ENCODE assay signal across 11 cellular contexts in the genomic region with DNA sequence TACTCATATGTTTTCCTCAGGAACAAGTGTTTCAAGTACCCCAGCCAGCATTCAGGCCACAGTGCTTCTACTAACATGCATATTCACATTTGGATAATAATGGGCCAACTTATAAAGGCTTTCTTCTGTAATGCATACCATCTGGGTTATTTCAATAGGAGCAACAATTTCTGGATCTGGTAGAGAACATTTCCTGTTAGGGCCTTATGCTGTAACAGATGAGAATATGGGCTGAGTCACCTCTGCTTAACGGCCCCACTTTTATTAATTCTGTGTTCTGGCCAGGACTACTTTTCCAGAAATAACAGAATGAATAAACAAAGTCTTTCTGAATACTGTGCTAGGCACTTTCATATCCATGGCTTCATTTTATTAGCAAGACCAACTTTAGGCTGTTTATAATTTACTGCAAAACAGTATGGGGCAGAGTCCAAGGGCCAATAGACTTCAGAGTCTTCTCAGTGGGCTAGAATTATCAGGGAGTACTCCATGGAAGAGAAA. TPM values are rescaled to one million over a fixed set of nuclear protein-coding genes. Genes with fewer than 3 reads are reported as not detected.
DNase-seq lines count a peak whose midpoint lies in the region; ATAC-seq and TF ChIP-seq lines count a peak whose summit lies in the region.
"Had no signal": no experiment of that assay in that cellular context is flagged by ENCODE, and none has a peak within 500 bp of the region (broad histone marks: within the 10 kb centered on the region; RNA-seq: fewer than 3 reads in every experiment).

No MANE protein-coding gene starts in this region.

- WGBS in testis, 2 donors = 46 to 53% methylated on average over 1 of the region's 1 CpG

- H3K4me3 Mint-ChIP-seq in activated CD4-positive, alpha-beta T cell treated with anti-CD3 and anti-CD28 coated beads, Interleukin-2, amount 10 ng/mL, durations not matched to agents 24 days and 14 days = no peak overlapping the region
- no peak overlapping the region for H3K4me3 Mint-ChIP-seq in activated CD8-positive, alpha-beta T cell treated with anti-CD3 and anti-CD28 coated beads for 36 hours
- H3K4me3 Mint-ChIP-seq: T-helper 1 cell treated with Interleukin-12 subunit alpha and Interleukin-12 subunit beta and Interleukin-4 antibody, amounts not matched to agents 30 μg/mL and 1 μg/mL, for 36 hours had no signal

- TF ChIP-seq CTCF in testis (IDR thresholded peaks at IDR 0.05) = no peak
- no peak for TF ChIP-seq CTCF in activated CD8-positive, alpha-beta T cell treated with anti-CD3 and anti-CD28 coated beads for 36 hours (IDR thresholded peaks at IDR 0.05)

- H3K27me3 Mint-ChIP-seq in activated CD4-positive, alpha-beta T cell treated with anti-CD3 and anti-CD28 coated beads, Interleukin-2, amount 10 ng/mL, durations not matched to agents 24 days and 14 days = peaks cover 10% of the 10 kb centered on the region
- peaks cover 4% of the 10 kb centered on the region for H3K27me3 Mint-ChIP-seq in activated CD8-positive, alpha-beta T cell treated with anti-CD3 and anti-CD28 coated beads for 36 hours

- H3K4me3 ChIP-seq in testis = no peak overlapping the region

- no peaks in the 10 kb centered on the region for H3K36me3 ChIP-seq in testis (ENCODE audit: low read depth, missing control alignments)

- H3K4me1 ChIP-seq in testis = no peaks in the 10 kb centered on the region

- CTCF ChIA-PET in activated CD8-positive, alpha-beta T cell treated with anti-CD3 and anti-CD28 coated beads for 36 hours (lab: Charles Lee) = interaction anchor here (0.8 to 1.2 kb wide), 3 partner anchors 8 to 56 kb away, joined by 3 to 4 read pairs (median 4); no protein-coding TSS in a partner anchor

- peak; percentile 80 for DNase-seq in EL
- DNase-seq in RKO (ENCODE audit: low spot score) = peak; percentile 65
- peak; percentile 95 for DNase-seq in fibroblast of peridontal ligament (ENCODE audit: extremely low read depth)
- no peak for DNase-seq in sciatic nerve (ENCODE audit: low spot score)
- DNase-seq in testis = no peak
- no peak for DNase-seq in activated CD4-positive, alpha-beta T cell treated with anti-CD3 and anti-CD28 coated beads, Interleukin-2, amount 10 ng/mL, durations not matched to agents 24 days and 14 days
- no peak for DNase-seq in activated CD8-positive, alpha-beta T cell treated with anti-CD3 and anti-CD28 coated beads for 36 hours
- DNase-seq in caudate nucleus (lab: John Stamatoyannopoulos, UW) = no peak
- DNase-seq: activated naive CD4-positive, alpha-beta T cell treated with anti-CD3 and anti-CD28 coated beads, Interleukin-2, amount 50 U/mL, for 16 hours; KBM-7 had no signal

- H3K27me3 ChIP-seq in testis = no peaks in the 10 kb centered on the region

- POLR2A ChIA-PET in activated CD8-positive, alpha-beta T cell treated with anti-CD3 and anti-CD28 coated beads for 36 hours (lab: Charles Lee) = no interaction called here

- H3K27ac ChIP-seq in testis (no peak overlapping the region), caudate nucleus (ENCODE audit: low read depth, low read length) (no peak overlapping the region)

- H3K27ac Mint-ChIP-seq in activated CD4-positive, alpha-beta T cell treated with anti-CD3 and anti-CD28 coated beads, Interleukin-2, amount 10 ng/mL, durations not matched to agents 24 days and 14 days = no peak overlapping the region
- no peak overlapping the region for H3K27ac Mint-ChIP-seq in activated CD8-positive, alpha-beta T cell treated with anti-CD3 and anti-CD28 coated beads for 36 hours
- H3K27ac Mint-ChIP-seq: T-helper 1 cell treated with Interleukin-12 subunit alpha and Interleukin-12 subunit beta and Interleukin-4 antibody, amounts not matched to agents 30 μg/mL and 1 μg/mL, for 36 hours had no signal

- no peaks in the 10 kb centered on the region for H3K9me3 Mint-ChIP-seq in activated CD4-positive, alpha-beta T cell treated with anti-CD3 and anti-CD28 coated beads, Interleukin-2, amount 10 ng/mL, durations not matched to agents 24 days and 14 days
- H3K9me3 Mint-ChIP-seq in activated CD8-positive, alpha-beta T cell treated with anti-CD3 and anti-CD28 coated beads for 36 hours = peaks cover 4% of the 10 kb centered on the region
- H3K9me3 Mint-ChIP-seq: T-helper 1 cell treated with Interleukin-12 subunit alpha and Interleukin-12 subunit beta and Interleukin-4 antibody, amounts not matched to agents 30 μg/mL and 1 μg/mL, for 36 hours had no signal

- ATAC-seq in sciatic nerve = peak; percentile 59
- no peak for ATAC-seq in activated CD8-positive, alpha-beta T cell treated with anti-CD3 and anti-CD28 coated beads for 36 hours

- TF ChIP-seq POLR2A in testis (IDR thresholded peaks at IDR 0.05) = no peak

- H3K36me3 Mint-ChIP-seq in activated CD4-positive, alpha-beta T cell treated with anti-CD3 and anti-CD28 coated beads, Interleukin-2, amount 10 ng/mL, durations not matched to agents 24 days and 14 days (ENCODE audit: low read depth) = no peaks in the 10 kb centered on the region
- no peaks in the 10 kb centered on the region for H3K36me3 Mint-ChIP-seq in activated CD8-positive, alpha-beta T cell treated with anti-CD3 and anti-CD28 coated beads for 36 hours (ENCODE audit: low read depth)

- intact Hi-C loops in sciatic nerve (cut with DNase I) (no loop called here), testis (cut with DNase I; ENCODE audit: low total_unique reads) (no loop called here)
- intact Hi-C loops in activated CD4-positive, alpha-beta T cell treated with anti-CD3 and anti-CD28 coated beads, Interleukin-2, amount 10 ng/mL, durations not matched to agents 24 days and 14 days (cut with micrococcal nuclease) = no loop called here
- intact Hi-C loops in activated CD8-positive, alpha-beta T cell treated with anti-CD3 and anti-CD28 coated beads for 36 hours (cut with micrococcal nuclease) = no loop called here

- H3K4me1 Mint-ChIP-seq in activated CD4-positive, alpha-beta T cell treated with anti-CD3 and anti-CD28 coated beads, Interleukin-2, amount 10 ng/mL, durations not matched to agents 24 days and 14 days = peaks cover 6% of the 10 kb centered on the region
- H3K4me1 Mint-ChIP-seq in activated CD8-positive, alpha-beta T cell treated with anti-CD3 and anti-CD28 coated beads for 36 hours (ENCODE audit: low read depth) = peaks cover 20% of the 10 kb centered on the region

- no peaks in the 10 kb centered on the region for H3K9me3 ChIP-seq in testis

RNA-seq across cellular contexts. Expression of a gene that starts 7.9 kb away (rescaled TPM):
- total RNA-seq in sciatic nerve = 10.9 TPM
- 100 to 1,000 TPM in 1 of 2 donors, 10 to 100 TPM in 1; 64.6 to 128 TPM for total RNA-seq in testis
- 158 TPM for polyA plus RNA-seq in testis (ENCODE audit: insufficient read depth, low read depth, low replicate concordance)
- total RNA-seq in activated CD4-positive, alpha-beta T cell treated with anti-CD3 and anti-CD28 coated beads, Interleukin-2, amount 10 ng/mL, durations not matched to agents 24 days and 14 days = 10.0 and 11.8 TPM in 2 replicates
- 10 to 100 TPM in 1 of 2 experiments, 1 to 10 TPM in 1; 10.0 to 12.7 TPM for total RNA-seq in activated CD8-positive, alpha-beta T cell treated with anti-CD3 and anti-CD28 coated beads for 36 hours

Comparison
In these comparisons a context has a peak if more than half of its experiments do, and no peak if none do; other contexts are left out.
1. DNase-seq: peak in EL (single experiment), RKO (single experiment) and fibroblast of peridontal ligament (single experiment); none in sciatic nerve (single experiment), testis (single experiment), activated CD4-positive, alpha-beta T cell treated with anti-CD3 and anti-CD28 coated beads, Interleukin-2, amount 10 ng/mL, durations not matched to agents 24 days and 14 days (single experiment), activated CD8-positive, alpha-beta T cell treated with anti-CD3 and anti-CD28 coated beads for 36 hours (single experiment) and caudate nucleus (0 of 61).